ENCODE assay signal across 1 cellular context in the genomic region with DNA sequence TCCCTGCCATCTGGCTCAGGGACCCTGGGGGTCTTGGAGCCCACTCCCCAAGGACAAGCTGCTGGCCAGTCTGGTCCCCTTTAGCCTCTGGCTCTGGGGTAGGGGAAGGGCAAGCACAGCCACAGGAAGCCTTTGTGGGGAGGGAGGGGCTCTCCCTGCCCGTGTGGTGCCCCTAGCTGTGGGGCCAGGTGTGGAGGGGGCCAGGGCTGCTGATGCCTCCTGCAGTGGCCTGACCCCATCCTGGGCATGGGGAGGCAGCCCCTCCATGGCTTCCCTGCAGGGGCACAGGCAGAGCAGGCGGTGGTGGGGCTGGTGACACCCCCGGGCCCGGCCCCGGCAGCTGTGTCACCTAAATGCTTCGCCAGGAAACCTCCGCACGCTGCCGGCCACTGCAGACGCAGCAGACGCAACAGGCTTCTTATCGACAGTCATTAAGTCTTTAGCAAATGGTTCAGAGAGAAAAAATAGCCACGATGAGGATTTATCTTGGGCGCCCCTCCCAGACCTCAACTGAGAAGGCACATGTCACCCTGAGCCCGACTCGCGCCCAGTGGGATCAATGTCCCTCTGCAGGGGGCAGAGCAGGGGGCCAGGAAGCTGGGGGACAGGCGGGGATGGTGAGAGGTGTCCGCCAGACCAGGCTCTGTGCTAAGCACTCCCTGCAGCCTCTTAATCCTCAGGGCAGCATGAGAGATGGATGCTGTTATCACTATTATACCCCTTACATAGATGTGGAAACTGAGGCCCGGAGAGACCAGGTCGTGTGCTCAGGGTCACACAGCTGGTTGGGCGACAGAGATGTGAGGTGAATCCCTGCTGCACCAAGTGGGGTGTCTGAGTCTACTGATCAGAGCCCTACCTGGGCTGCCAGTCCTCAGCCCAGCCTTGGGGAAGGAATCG.
TF ChIP-seq lines count a peak whose summit lies in the region.

No MANE protein-coding gene starts in this region.

TF ChIP-seq in HepG2, 621 proteins besides CTCF, POLR2A, EP300 and RAD21:
- TF ChIP-seq, protein P1, sequence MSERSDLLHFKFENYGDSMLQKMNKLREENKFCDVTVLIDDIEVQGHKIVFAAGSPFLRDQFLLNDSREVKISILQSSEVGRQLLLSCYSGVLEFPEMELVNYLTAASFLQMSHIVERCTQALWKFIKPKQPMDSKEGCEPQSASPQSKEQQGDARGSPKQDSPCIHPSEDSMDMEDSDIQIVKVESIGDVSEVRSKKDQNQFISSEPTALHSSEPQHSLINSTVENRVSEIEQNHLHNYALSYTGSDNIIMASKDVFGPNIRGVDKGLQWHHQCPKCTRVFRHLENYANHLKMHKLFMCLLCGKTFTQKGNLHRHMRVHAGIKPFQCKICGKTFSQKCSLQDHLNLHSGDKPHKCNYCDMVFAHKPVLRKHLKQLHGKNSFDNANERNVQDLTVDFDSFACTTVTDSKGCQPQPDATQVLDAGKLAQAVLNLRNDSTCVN (CRISPR knock-in tag; IDR thresholded peaks at IDR 0.05; ENCODE audit: borderline replicate concordance): no peak
- TF ChIP-seq FOXA3 (CRISPR knock-in tag; IDR thresholded peaks at IDR 0.05) (no peak), ZNF629 (CRISPR knock-in tag; conservative IDR thresholded peaks at IDR 0.05) (peak; percentile 82)
- TF ChIP-seq, protein P2, sequence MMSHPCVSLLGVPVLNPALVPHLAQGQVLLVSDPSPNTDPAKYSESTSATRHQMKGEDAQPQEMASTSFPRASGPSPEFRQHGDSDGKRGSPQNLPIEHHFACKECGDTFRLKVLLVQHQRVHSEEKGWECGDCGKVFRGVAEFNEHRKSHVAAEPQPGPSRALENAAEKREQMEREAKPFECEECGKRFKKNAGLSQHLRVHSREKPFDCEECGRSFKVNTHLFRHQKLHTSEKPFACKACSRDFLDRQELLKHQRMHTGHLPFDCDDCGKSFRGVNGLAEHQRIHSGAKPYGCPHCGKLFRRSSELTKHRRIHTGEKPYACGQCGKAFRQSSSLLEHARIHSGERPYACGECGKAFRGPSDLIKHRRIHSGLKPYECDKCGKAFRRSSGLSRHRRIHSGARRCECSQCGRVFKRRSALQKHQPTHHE (CRISPR knock-in tag; IDR thresholded peaks at IDR 0.05; ENCODE audit: borderline replicate concordance): no peak
